Comparison of ENCODE assay signal across 21 cellular contexts in genomic region chr4:31538877-31539276, GRCh38.
DNase-seq lines count a peak whose midpoint lies in the region; ATAC-seq, FAIRE-seq and TF ChIP-seq lines count a peak whose summit lies in the region.
"Had no signal": no experiment of that assay in that cellular context is flagged by ENCODE, and none has a peak within 500 bp of the region (broad histone marks: within the 10 kb centered on the region; RNA-seq: fewer than 3 reads in every experiment).

No MANE protein-coding gene starts in this region.

- no peak overlapping the region for H2BK20ac ChIP-seq in H1 (ENCODE audit: low read length)

- peak overlapping the region; percentile 84 for H2AFZ ChIP-seq in H1 (ENCODE audit: low read length)

- H3K23ac ChIP-seq in H1 (ENCODE audit: insufficient read length): no peak overlapping the region
- no peak overlapping the region for H3K23ac ChIP-seq in mesendoderm (ENCODE audit: low read length)

- no peaks in the 10 kb centered on the region for H3K79me1 ChIP-seq in H1 (ENCODE audit: low read depth, low read length)
- H3K79me1 ChIP-seq in mesendoderm (ENCODE audit: low read length): no peaks in the 10 kb centered on the region

- peak; percentile 30; the same call in 1 of the 2 replicates for TF ChIP-seq CTCF in BE2C (IDR thresholded peaks at IDR 0.05; ENCODE audit: low read depth, low read length)
- peak in 1 of 3 experiments; percentile 41; a peak in 1 of 4 replicates for TF ChIP-seq CTCF in H1 (IDR thresholded peaks at IDR 0.05; ENCODE audit: control extremely low read depth in 1 of 3, insufficient read depth in 1 of 3, low read depth in 1 of 3, low read length in 3 of 3)

- no peaks in the 10 kb centered on the region for H3K27me3 Mint-ChIP-seq in activated CD8-positive, alpha-beta T cell treated with anti-CD3 and anti-CD28 coated beads, Interleukin-2, amount 10 ng/mL, durations not matched to agents 7 days and 5 days (ENCODE audit: low read depth)
- H3K27me3 Mint-ChIP-seq: B cell had no signal

- H3K14ac ChIP-seq in H1 (ENCODE audit: insufficient read length): no peak overlapping the region

- H2AK5ac ChIP-seq in H1 (ENCODE audit: low read depth, low read length): no peak overlapping the region
- H2AK5ac ChIP-seq in mesendoderm (ENCODE audit: low read length): no peak overlapping the region

- H3K9me3 Mint-ChIP-seq in activated CD8-positive, alpha-beta T cell treated with anti-CD3 and anti-CD28 coated beads, Interleukin-2, amount 10 ng/mL, durations not matched to agents 7 days and 5 days (ENCODE audit: insufficient read depth): peaks cover 20% of the 10 kb centered on the region

- H2BK15ac ChIP-seq in H1 (ENCODE audit: low read length): 0 out of 2 replicates have a peak overlapping the region, but pooled peaks have one; percentile 46
- H2BK15ac ChIP-seq in mesendoderm (replicated peaks; ENCODE audit: low read depth): no peak overlapping the region

- H3K23me2 ChIP-seq in H1 (ENCODE audit: low read depth, low read length): no peaks in the 10 kb centered on the region; the same call in 1 of the 2 replicates

- no peak overlapping the region for H3K4me3 Mint-ChIP-seq in activated CD8-positive, alpha-beta T cell treated with anti-CD3 and anti-CD28 coated beads, Interleukin-2, amount 10 ng/mL, durations not matched to agents 7 days and 5 days
- H3K4me3 Mint-ChIP-seq: B cell had no signal

- no peak for TF ChIP-seq EP300 in H1 (IDR thresholded peaks at IDR 0.05; ENCODE audit: borderline replicate concordance in 1 of 2, low read depth in 2 of 2, low read length in 2 of 2)

- no peak for FAIRE-seq in H1 (lab: Jason Lieb, UNC)
- FAIRE-seq: A204.1, K562, RCC 7860 had no signal

- H4K8ac ChIP-seq in H1 (ENCODE audit: extremely low read depth, insufficient read depth, low read length) (no peak overlapping the region; the same call in 1 of the 2 replicates), mesendoderm (ENCODE audit: low read depth, low read length) (no peak overlapping the region)

- H4K5ac ChIP-seq in H1 (ENCODE audit: insufficient read length, low read depth, low read length) (no peak overlapping the region), mesendoderm (ENCODE audit: low read length) (no peak overlapping the region)

- no peak overlapping the region for H3K27ac Mint-ChIP-seq in activated CD8-positive, alpha-beta T cell treated with anti-CD3 and anti-CD28 coated beads, Interleukin-2, amount 10 ng/mL, durations not matched to agents 7 days and 5 days
- H3K27ac Mint-ChIP-seq: B cell had no signal

- H3K4ac ChIP-seq in H1 (replicated peaks; ENCODE audit: insufficient read length, low read depth, low read length) (no peak overlapping the region), mesendoderm (ENCODE audit: low read depth, low read length) (no peak overlapping the region)

- H3K56ac ChIP-seq in H1 (replicated peaks; ENCODE audit: insufficient read length, low read depth, low read length) (no peak overlapping the region), mesendoderm (ENCODE audit: low read length) (no peak overlapping the region)

- TF ChIP-seq POLR2A in H1 (IDR thresholded peaks at IDR 0.05; ENCODE audit: control extremely low read depth in 1 of 2, low read depth in 2 of 2, low read length in 2 of 2): no peak

- H3K4me3 ChIP-seq in BE2C (ENCODE audit: low read depth, low read length) (no peak overlapping the region), H1 (ENCODE audit: extremely low read depth in 1 of 4, insufficient read depth in 2 of 4, low read depth in 3 of 4, low read length in 4 of 4) (no peak overlapping the region; a peak in 1 of 8 replicates), mesendoderm (ENCODE audit: low read length) (no peak overlapping the region)
- H3K4me3 ChIP-seq: K562, SJCRH30 had no signal

- POLR2A ChIA-PET in H1 (lab: Charles Lee; ENCODE audit: partially characterized antibody): no interaction called here
- POLR2A ChIA-PET in activated CD8-positive, alpha-beta T cell treated with anti-CD3 and anti-CD28 coated beads, Interleukin-2, amount 10 ng/mL, durations not matched to agents 7 days and 5 days (lab: Charles Lee): no interaction called here

- H2BK5ac ChIP-seq in H1 (ENCODE audit: low read depth, low read length): no peak overlapping the region
- no peak overlapping the region for H2BK5ac ChIP-seq in mesendoderm (ENCODE audit: low read length)

- DNase-seq in BE2C: no peak
- peak; percentile 8 for DNase-seq in NAMALWA (ENCODE audit: low spot score)
- DNase-seq in H1 (ENCODE audit: low read depth in 1 of 2, low spot score in 2 of 2): no peak
- DNase-seq in mesendoderm: peak; percentile 15
- no peak for DNase-seq in activated CD8-positive, alpha-beta T cell treated with anti-CD3 and anti-CD28 coated beads, Interleukin-2, amount 10 ng/mL, durations not matched to agents 7 days and 5 days
- DNase-seq in NCI-H774 (lab: John Stamatoyannopoulos, UW): no peak
- DNase-seq: EL, GF-D8, GOT3, NCI-H1105 treated with DMSO at 0.1 percent for 48 hours, NCI-H2029 treated with DMSO at 0.1 percent for 48 hours, NCI-H2171, NCI-H524, NCI-H82, SJCRH30 had no signal

- no peaks in the 10 kb centered on the region for H3K36me3 Mint-ChIP-seq in activated CD8-positive, alpha-beta T cell treated with anti-CD3 and anti-CD28 coated beads, Interleukin-2, amount 10 ng/mL, durations not matched to agents 7 days and 5 days (ENCODE audit: low read depth)

- H4K91ac ChIP-seq in H1 (replicated peaks; ENCODE audit: insufficient read length, low read length): no peak overlapping the region

- H3K9ac ChIP-seq in H1 (replicated peaks in 1 of 4; ENCODE audit: extremely low read depth in 1 of 4, low read depth in 3 of 4, low read length in 3 of 4) (no peak overlapping the region), mesendoderm (ENCODE audit: low read length) (no peak overlapping the region)

- no peak overlapping the region for H3K4me2 ChIP-seq in H1 (ENCODE audit: insufficient read depth in 1 of 2, low read depth in 2 of 2, low read length in 2 of 2)
- H3K4me2 ChIP-seq in mesendoderm (ENCODE audit: low read length): no peak overlapping the region

- no peaks in the 10 kb centered on the region for H3K4me1 ChIP-seq in BE2C
- H3K4me1 ChIP-seq in H1 (replicated peaks in 1 of 4; ENCODE audit: control insufficient read depth in 3 of 4, insufficient read depth in 4 of 4, low read length in 3 of 4): peaks cover 0 to 2% (median 0%) of the 10 kb centered on the region in 4 experiments; a peak in 1 of 7 replicates
- no peaks in the 10 kb centered on the region for H3K4me1 ChIP-seq in mesendoderm (ENCODE audit: control insufficient read depth, low read depth, low read length)
- H3K4me1 ChIP-seq: SJCRH30 had no signal

- no peaks in the 10 kb centered on the region for H3K4me1 Mint-ChIP-seq in activated CD8-positive, alpha-beta T cell treated with anti-CD3 and anti-CD28 coated beads, Interleukin-2, amount 10 ng/mL, durations not matched to agents 7 days and 5 days (ENCODE audit: low read depth)
- H3K4me1 Mint-ChIP-seq: B cell had no signal

- no peak overlapping the region for H2BK12ac ChIP-seq in H1 (ENCODE audit: low read depth, low read length)

- peak; percentile 15 to 40; a peak in 3 of 4 replicates for TF ChIP-seq RAD21 in H1 (IDR thresholded peaks at IDR 0.05 in 1 of 2, conservative IDR thresholded peaks at IDR 0.05 in 1 of 2; ENCODE audit: low read depth in 2 of 2, low read length in 2 of 2)

- H3K18ac ChIP-seq in H1 (ENCODE audit: extremely low read depth, low read length) (no peak overlapping the region), mesendoderm (ENCODE audit: low read length) (no peak overlapping the region)

- ATAC-seq in GM18909 (IDR thresholded peaks at IDR 0.05; ENCODE audit: poor library complexity, unreplicated experiment) (no peak), GM18858 (IDR thresholded peaks at IDR 0.05; ENCODE audit: unreplicated experiment) (no peak)
- no peak for ATAC-seq in activated CD8-positive, alpha-beta T cell treated with anti-CD3 and anti-CD28 coated beads, Interleukin-2, amount 10 ng/mL, durations not matched to agents 7 days and 5 days
- ATAC-seq: K562 had no signal

- no peaks in the 10 kb centered on the region for H4K20me1 ChIP-seq in H1 (replicated peaks in 1 of 2; ENCODE audit: control insufficient read depth in 1 of 2, insufficient read depth in 2 of 2, low read length in 2 of 2)

- H2BK120ac ChIP-seq in H1 (replicated peaks; ENCODE audit: low read depth, low read length) (no peak overlapping the region), mesendoderm (ENCODE audit: low read depth, low read length) (no peak overlapping the region)

- H3K9me3 ChIP-seq in BE2C: no peaks in the 10 kb centered on the region
- no peaks in the 10 kb centered on the region for H3K9me3 ChIP-seq in H1 (ENCODE audit: insufficient read depth in 2 of 2, low read depth in 1 of 2, low read length in 1 of 2)
- H3K9me3 ChIP-seq: SJCRH30 had no signal

- no peaks in the 10 kb centered on the region for H3K27me3 ChIP-seq in BE2C
- no peaks in the 10 kb centered on the region for H3K27me3 ChIP-seq in H1 (replicated peaks in 1 of 4; ENCODE audit: control insufficient read depth in 3 of 4, extremely low read depth in 1 of 4, insufficient read depth in 3 of 4, low read length in 3 of 4)
- H3K27me3 ChIP-seq in mesendoderm (ENCODE audit: insufficient read depth, low read length, poor library complexity): no peaks in the 10 kb centered on the region
- H3K27me3 ChIP-seq: SJCRH30 had no signal

- H3K36me3 ChIP-seq in BE2C: no peaks in the 10 kb centered on the region
- no peaks in the 10 kb centered on the region for H3K36me3 ChIP-seq in H1 (ENCODE audit: control insufficient read depth in 2 of 4, insufficient read depth in 4 of 4, low read length in 3 of 4)
- H3K36me3 ChIP-seq in mesendoderm (ENCODE audit: control insufficient read depth, insufficient read depth, low read length): no peaks in the 10 kb centered on the region
- H3K36me3 ChIP-seq: SJCRH30 had no signal

- CTCF ChIA-PET in H1 (lab: Charles Lee; ENCODE audit: partially characterized antibody): interaction anchor here (0.8 to 1.1 kb wide), 3 partner anchors 21 to 582 kb away, joined by 3 to 4 read pairs (median 3); no protein-coding TSS in a partner anchor
- CTCF ChIA-PET in activated CD8-positive, alpha-beta T cell treated with anti-CD3 and anti-CD28 coated beads, Interleukin-2, amount 10 ng/mL, durations not matched to agents 7 days and 5 days (lab: Charles Lee): no interaction called here

- H3K79me2 ChIP-seq in H1 (ENCODE audit: control insufficient read depth in 1 of 2, insufficient read depth in 2 of 2, low read length in 2 of 2) (no peaks in the 10 kb centered on the region), mesendoderm (ENCODE audit: control insufficient read depth, insufficient read depth, low read length) (no peaks in the 10 kb centered on the region)

- H3K27ac ChIP-seq in H1 (ENCODE audit: low read depth, low read length) (no peak overlapping the region), mesendoderm (ENCODE audit: low read depth, low read length) (no peak overlapping the region)
- H3K27ac ChIP-seq: SJCRH30 had no signal

TF ChIP-seq in H1, 55 proteins besides CTCF, POLR2A, EP300 and RAD21 (continues in another document):
- TF ChIP-seq KDM1A (IDR thresholded peaks at IDR 0.05; ENCODE audit: borderline replicate concordance, low read length) (no peak), ASH2L (IDR thresholded peaks at IDR 0.05; ENCODE audit: low read length) (no peak), CTBP2 (IDR thresholded peaks at IDR 0.05; ENCODE audit: borderline replicate concordance, insufficient read depth, insufficient read length, low read length) (no peak), BCL11A (IDR thresholded peaks at IDR 0.05; ENCODE audit: low read depth in 2 of 2, low read length in 2 of 2) (no peak)

Comparison
In these comparisons a context has a peak if more than half of its experiments do, and no peak if none do; other contexts are left out.
1. DNase-seq: peak in NAMALWA (single experiment) and mesendoderm (single experiment); none in BE2C (single experiment), H1 (0 of 2), activated CD8-positive, alpha-beta T cell treated with anti-CD3 and anti-CD28 coated beads, Interleukin-2, amount 10 ng/mL, durations not matched to agents 7 days and 5 days (single experiment) and NCI-H774 (single experiment).